12 cellular contexts compared by ENCODE assay signal in the genomic region with DNA sequence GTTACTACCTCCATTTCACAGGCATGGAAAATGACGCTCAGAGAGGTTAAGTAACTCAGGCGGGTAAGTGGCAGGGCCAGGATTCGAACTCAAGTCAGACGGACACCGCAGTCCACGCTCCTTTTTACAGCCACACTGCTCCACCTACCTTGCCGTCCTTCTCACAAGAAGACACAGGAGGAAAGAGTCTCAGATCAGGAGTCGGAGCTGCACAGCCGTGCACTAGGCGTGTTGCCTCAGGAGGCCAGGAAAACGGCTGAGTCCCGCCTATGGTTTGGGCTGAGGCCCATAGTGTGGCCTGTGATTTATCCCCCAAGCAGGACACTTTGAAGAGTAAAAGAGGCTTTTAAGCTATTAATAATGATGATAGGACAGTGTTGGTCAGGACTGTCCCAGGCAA. TPM values are rescaled to one million over a fixed set of nuclear protein-coding genes. Genes with fewer than 3 reads are reported as not detected.
"Had no signal": no experiment of that assay in that cellular context is flagged by ENCODE, and none has a peak within 500 bp of the region (broad histone marks: within the 10 kb centered on the region; RNA-seq: fewer than 3 reads in every experiment).

No MANE protein-coding gene starts in this region.

- H3K9me3 Mint-ChIP-seq: mesothelial cell of epicardium; T-helper 2 cell treated with Interferon-gamma antibody and Interleukin-4, amounts not matched to agents 5 μg/mL and 100 μg/mL, for 36 hours had no signal

- DNase-seq: amygdala, brain microvascular endothelial cell, cerebellar nuclear complex, retina, SHP77 treated with DMSO at 0.1 percent for 48 hours, small intestine, uterus had no signal

- H3K4me3 Mint-ChIP-seq: mesothelial cell of epicardium; T-helper 2 cell treated with Interferon-gamma antibody and Interleukin-4, amounts not matched to agents 5 μg/mL and 100 μg/mL, for 36 hours had no signal

- H3K27ac Mint-ChIP-seq: mesothelial cell of epicardium had no signal

- H3K36me3 Mint-ChIP-seq: mesothelial cell of epicardium had no signal

- H3K4me1 Mint-ChIP-seq: mesothelial cell of epicardium had no signal

- ATAC-seq: activated CD4-positive, CD25-positive, alpha-beta regulatory T cell treated with anti-CD3 and anti-CD28 coated beads, Interleukin-2, amount 50 U/mL, for 24 hours had no signal

RNA-seq across cellular contexts. Expression of a gene that starts 44.7 kb away (rescaled TPM):
- total RNA-seq: dermis microvascular lymphatic vessel endothelial cell, glomerular endothelial cell, mesothelial cell of epicardium had no signal
